In genomic region chr20:2576317-2576727, GRCh38 we compare ENCODE assay signal across 22 cellular contexts. TPM values are rescaled to one million over a fixed set of nuclear protein-coding genes. Genes with fewer than 3 reads are reported as not detected.
A peak's percentile ranks its signal among the peaks of the same experiment; 100 is the strongest.
DNase-seq lines count a peak whose midpoint lies in the region; ATAC-seq and TF ChIP-seq lines count a peak whose summit lies in the region.
"Had no signal": no experiment of that assay in that cellular context is flagged by ENCODE, and none has a peak within 500 bp of the region (broad histone marks: within the 10 kb centered on the region; RNA-seq: fewer than 3 reads in every experiment).

No MANE protein-coding gene starts in this region.

- H3K27ac Mint-ChIP-seq in activated CD4-positive, alpha-beta T cell treated with anti-CD3 and anti-CD28 coated beads, Interleukin-2, amount 10 ng/mL, durations not matched to agents 24 days and 14 days: no peak overlapping the region
- H3K27ac Mint-ChIP-seq: CD4-positive, alpha-beta T cell; GM23338 had no signal

- no peaks in the 10 kb centered on the region for H3K9me3 ChIP-seq in esophagus muscularis mucosa
- H3K9me3 ChIP-seq: Caco-2 had no signal

- TF ChIP-seq CTCF in esophagus muscularis mucosa (IDR thresholded peaks at IDR 0.05): no peak

- peaks cover 0 to 31% (median 0%) of the 10 kb centered on the region in 4 donors for H3K27me3 ChIP-seq in esophagus muscularis mucosa

- peak; percentile 32 for DNase-seq in activated CD4-positive, alpha-beta T cell treated with anti-CD3 and anti-CD28 coated beads, Interleukin-2, amount 10 ng/mL, durations not matched to agents 24 days and 14 days
- DNase-seq in activated CD4-positive, alpha-beta T cell treated with anti-CD3 and anti-CD28 coated beads, Interleukin-2, amount 50 U/mL, for 4 hours: no peak
- peak; percentile 6 to 14 for DNase-seq in NCI-H524 (lab: John Stamatoyannopoulos, UW)
- DNase-seq in esophagus muscularis mucosa (ENCODE audit: extremely low spot score): peak; percentile 77
- no peak for DNase-seq in DMS153 (lab: John Stamatoyannopoulos, UW)
- DNase-seq: 8988T; Caco-2; CD4-positive, alpha-beta T cell; KG1; MV-4-11; NCI-H1417 treated with DMSO at 0.1 percent for 48 hours; NCI-H187 treated with DMSO at 0.1 percent for 48 hours; NCI-H510A; PC-3; RPMI8226; SHP77 treated with DMSO at 0.1 percent for 48 hours had no signal

- no peaks in the 10 kb centered on the region for H3K36me3 ChIP-seq in esophagus muscularis mucosa

- WGBS in esophagus muscularis mucosa: 73% methylated on average over 5 of the region's 5 CpGs

- H3K9me3 Mint-ChIP-seq in activated CD4-positive, alpha-beta T cell treated with anti-CD3 and anti-CD28 coated beads, Interleukin-2, amount 10 ng/mL, durations not matched to agents 24 days and 14 days: no peaks in the 10 kb centered on the region
- H3K9me3 Mint-ChIP-seq: CD4-positive, alpha-beta T cell; GM23338 had no signal

- no peak for ATAC-seq in HG03520 (IDR thresholded peaks at IDR 0.05; ENCODE audit: unreplicated experiment)
- ATAC-seq in HG02970 (IDR thresholded peaks at IDR 0.05; ENCODE audit: low FRiP score, unreplicated experiment): no peak
- no peak for ATAC-seq in HG03095 (IDR thresholded peaks at IDR 0.05; ENCODE audit: unreplicated experiment)
- ATAC-seq: GM23338, HCT116, PC-3 had no signal

- no peak overlapping the region for H3K4me3 Mint-ChIP-seq in activated CD4-positive, alpha-beta T cell treated with anti-CD3 and anti-CD28 coated beads, Interleukin-2, amount 10 ng/mL, durations not matched to agents 24 days and 14 days
- H3K4me3 Mint-ChIP-seq: CD4-positive, alpha-beta T cell; GM23338 had no signal

- no peaks in the 10 kb centered on the region for H3K4me1 ChIP-seq in esophagus muscularis mucosa
- H3K4me1 ChIP-seq: Caco-2 had no signal

- H3K4me1 Mint-ChIP-seq in activated CD4-positive, alpha-beta T cell treated with anti-CD3 and anti-CD28 coated beads, Interleukin-2, amount 10 ng/mL, durations not matched to agents 24 days and 14 days: no peaks in the 10 kb centered on the region
- H3K4me1 Mint-ChIP-seq: GM23338 had no signal

- no peak for TF ChIP-seq EP300 in esophagus muscularis mucosa (IDR thresholded peaks at IDR 0.05)

- no peaks in the 10 kb centered on the region for H3K36me3 Mint-ChIP-seq in activated CD4-positive, alpha-beta T cell treated with anti-CD3 and anti-CD28 coated beads, Interleukin-2, amount 10 ng/mL, durations not matched to agents 24 days and 14 days (ENCODE audit: low read depth)

- no peak overlapping the region for H3K4me3 ChIP-seq in esophagus muscularis mucosa
- H3K4me3 ChIP-seq: GM23338 had no signal

- H3K27ac ChIP-seq in esophagus muscularis mucosa (replicated peaks in 1 of 4): no peak overlapping the region

- H3K27me3 Mint-ChIP-seq in activated CD4-positive, alpha-beta T cell treated with anti-CD3 and anti-CD28 coated beads, Interleukin-2, amount 10 ng/mL, durations not matched to agents 24 days and 14 days: peaks cover 47% of the 10 kb centered on the region

- intact Hi-C loops in activated CD4-positive, alpha-beta T cell treated with anti-CD3 and anti-CD28 coated beads, Interleukin-2, amount 10 ng/mL, durations not matched to agents 24 days and 14 days (cut with micrococcal nuclease): no loop called here
- intact Hi-C loops in esophagus muscularis mucosa (cut with DNase I): no loop called here

- no peak for TF ChIP-seq POLR2A in esophagus muscularis mucosa (IDR thresholded peaks at IDR 0.05; ENCODE audit: low read depth)

RNA-seq across cellular contexts. Expression of gene TMC2, which starts 39.9 kb away (rescaled TPM):
- not detected in 2 replicates for total RNA-seq in activated CD4-positive, alpha-beta T cell treated with anti-CD3 and anti-CD28 coated beads, Interleukin-2, amount 10 ng/mL, durations not matched to agents 24 days and 14 days
- under 1 TPM in 2 of 4 donors, not detected in 2; 0.19 to 0.34 TPM for total RNA-seq in esophagus muscularis mucosa
- total RNA-seq: Caco-2; CD4-positive, alpha-beta T cell; GM23338; HT-29; PC-3 had no signal

Comparison
In these comparisons a context has a peak if more than half of its experiments do, and no peak if none do; other contexts are left out.
1. DNase-seq: peak in activated CD4-positive, alpha-beta T cell treated with anti-CD3 and anti-CD28 coated beads, Interleukin-2, amount 10 ng/mL, durations not matched to agents 24 days and 14 days (single experiment), NCI-H524 (2 of 2) and esophagus muscularis mucosa (single experiment); none in activated CD4-positive, alpha-beta T cell treated with anti-CD3 and anti-CD28 coated beads, Interleukin-2, amount 50 U/mL, for 4 hours (0 of 2) and DMS153 (single experiment).